8 cellular contexts compared by ENCODE assay signal in the genomic region with DNA sequence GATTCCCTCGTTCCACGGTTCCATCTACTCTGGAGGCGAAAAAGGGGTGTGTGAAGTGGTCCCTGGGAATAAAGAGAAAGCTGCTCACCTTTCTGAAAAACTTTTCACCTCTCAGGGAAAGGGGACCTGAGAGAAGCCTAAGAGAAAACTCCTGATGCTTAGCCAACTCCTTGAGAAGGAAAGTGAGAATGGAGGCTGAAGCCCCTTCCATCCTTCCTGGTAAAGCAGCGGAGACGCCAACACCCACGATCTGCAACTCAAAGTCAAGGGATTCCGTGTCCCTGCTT.
DNase-seq lines count a peak whose midpoint lies in the region; ATAC-seq and TF ChIP-seq lines count a peak whose summit lies in the region.

No MANE protein-coding gene starts in this region.

- peak overlapping the region; percentile 95 for H3K27ac ChIP-seq in SU-DHL-6 (ENCODE audit: low read depth, low read length)
- H3K27ac ChIP-seq in psoas muscle = peak overlapping the region; percentile 94

- H4K20me1 ChIP-seq in SU-DHL-6 (ENCODE audit: low read depth, low read length) = no peaks in the 10 kb centered on the region

- DNase-seq in fibroblast of mammary gland (ENCODE audit: low read depth) (no peak), psoas muscle (no peak), T1000 (lab: John Stamatoyannopoulos, UW) (no peak), NCI-H748 (lab: John Stamatoyannopoulos, UW; ENCODE audit: unreplicated experiment) (no peak), GM19238 (ENCODE audit: insufficient read length, low spot score) (no peak)
- no peak for DNase-seq in stimulated activated CD8-positive, alpha-beta memory T cell treated with anti-CD3 and anti-CD28 coated beads, Interleukin-4, amount 100 ng/mL, for 48 hours

- H3K4me1 ChIP-seq in psoas muscle = peaks cover 53% of the 10 kb centered on the region

- H3K9me2 ChIP-seq in SU-DHL-6 (replicated peaks; ENCODE audit: insufficient read depth, low read length) = no peaks in the 10 kb centered on the region

- WGBS in psoas muscle, 3 donors = 26 to 37% (median 30%) methylated on average over 7 of the region's 7 CpGs

- peak overlapping the region; percentile 83 for H3K9ac ChIP-seq in SU-DHL-6 (ENCODE audit: low read length)

- H3F3A ChIP-seq in SU-DHL-6 (ENCODE audit: insufficient read depth) = peaks cover 42% of the 10 kb centered on the region

- no peaks in the 10 kb centered on the region for H3K79me2 ChIP-seq in SU-DHL-6 (ENCODE audit: insufficient read depth, low read length)

- H3K4me2 ChIP-seq in SU-DHL-6 (ENCODE audit: low read depth, low read length, poor library complexity, severe bottlenecking) = peak overlapping the region; percentile 90

- H3K9me3 ChIP-seq in SU-DHL-6 (ENCODE audit: insufficient read depth, low read length) (no peaks in the 10 kb centered on the region), psoas muscle (no peaks in the 10 kb centered on the region)

- ATAC-seq in psoas muscle = no peak

- H2AFZ ChIP-seq in SU-DHL-6 (ENCODE audit: low read depth, low read length, severe bottlenecking) = peak overlapping the region; percentile 71

- H3K36me3 ChIP-seq in SU-DHL-6 (ENCODE audit: low read length) = no peaks in the 10 kb centered on the region
- H3K36me3 ChIP-seq in psoas muscle (ENCODE audit: insufficient read depth in 1 of 2, low read depth in 1 of 2) = no peaks in the 10 kb centered on the region

- TF ChIP-seq CTCF in SU-DHL-6 (IDR thresholded peaks at IDR 0.05; ENCODE audit: insufficient read depth, low read length, poor library complexity, severe bottlenecking) = no peak
- no peak for TF ChIP-seq CTCF in fibroblast of mammary gland (conservative IDR thresholded peaks at IDR 0.05; ENCODE audit: control insufficient read depth, insufficient read depth, low read depth, low read length)
- no peak for TF ChIP-seq CTCF in psoas muscle (IDR thresholded peaks at IDR 0.05)

- intact Hi-C loops in psoas muscle (cut with DNase I) = loop anchor here (2.0 to 10.0 kb wide), 3 partner anchors 104 to 138 kb away; a partner anchor contains a TSS

- H3K4me3 ChIP-seq in GM08714 (ENCODE audit: low read length) (peak overlapping the region; percentile 63; the same call in 1 of the 2 replicates), SU-DHL-6 (ENCODE audit: insufficient read depth, low read length, poor library complexity, severe bottlenecking) (peak overlapping the region; percentile 52), fibroblast of mammary gland (ENCODE audit: control insufficient read depth, low read depth, low read length) (peak overlapping the region; percentile 51), psoas muscle (peak overlapping the region; percentile 73)

- H3K27me3 ChIP-seq in SU-DHL-6 (ENCODE audit: low read length) (no peaks in the 10 kb centered on the region), psoas muscle (ENCODE audit: insufficient read depth in 3 of 3, low read length in 2 of 3) (no peaks in the 10 kb centered on the region)
